Comparison of ENCODE assay signal across 8 cellular contexts in genomic region chrX:23616361-23616760, GRCh38. TPM values are rescaled to one million over a fixed set of nuclear protein-coding genes. Genes with fewer than 3 reads are reported as not detected.
DNase-seq lines count a peak whose midpoint lies in the region; ATAC-seq and TF ChIP-seq lines count a peak whose summit lies in the region.

No MANE protein-coding gene starts in this region.

- no peaks in the 10 kb centered on the region for H3K4me1 Mint-ChIP-seq in activated naive CD4-positive, alpha-beta T cell treated with anti-CD3 and anti-CD28 coated beads, Interleukin-2, amount 10 ng/mL, durations not matched to agents 7 days and 5 days

- CTCF ChIA-PET in activated naive CD4-positive, alpha-beta T cell treated with anti-CD3 and anti-CD28 coated beads, Interleukin-2, amount 10 ng/mL, durations not matched to agents 7 days and 5 days (lab: Charles Lee): interaction anchor here (1.5 kb wide), 1 partner anchor 8 kb away, joined by 3 read pairs; no protein-coding TSS in a partner anchor

- no peak for TF ChIP-seq EP300 in suprapubic skin (IDR thresholded peaks at IDR 0.05)

- H3K4me3 ChIP-seq in heart right ventricle (no peak overlapping the region), SJCRH30 (no peak overlapping the region), suprapubic skin (no peak overlapping the region)

- H3K27ac ChIP-seq in heart right ventricle: no peak overlapping the region
- H3K27ac ChIP-seq in SJCRH30: no peak overlapping the region
- no peak overlapping the region for H3K27ac ChIP-seq in suprapubic skin

- ATAC-seq in heart right ventricle (no peak), Right ventricle myocardium inferior (no peak), HG03354 (IDR thresholded peaks at IDR 0.05; ENCODE audit: poor library complexity, severe bottlenecking, unreplicated experiment) (peak; percentile 84)

- H3K27me3 Mint-ChIP-seq in activated naive CD4-positive, alpha-beta T cell treated with anti-CD3 and anti-CD28 coated beads, Interleukin-2, amount 10 ng/mL, durations not matched to agents 7 days and 5 days: no peaks in the 10 kb centered on the region

- H3K9me3 Mint-ChIP-seq in activated naive CD4-positive, alpha-beta T cell treated with anti-CD3 and anti-CD28 coated beads, Interleukin-2, amount 10 ng/mL, durations not matched to agents 7 days and 5 days: no peaks in the 10 kb centered on the region

- H3K4me1 ChIP-seq in heart right ventricle: no peaks in the 10 kb centered on the region
- H3K4me1 ChIP-seq in SJCRH30: no peaks in the 10 kb centered on the region
- no peaks in the 10 kb centered on the region for H3K4me1 ChIP-seq in suprapubic skin

- DNase-seq in heart right ventricle (no peak), Right ventricle myocardium inferior (ENCODE audit: missing footprints) (no peak), SJCRH30 (peak; percentile 4 to 47), hepatic stellate cell (ENCODE audit: low spot score) (peak; percentile 24), suprapubic skin (ENCODE audit: low spot score in 2 of 2) (no peak)
- no peak for DNase-seq in activated naive CD4-positive, alpha-beta T cell treated with anti-CD3 and anti-CD28 coated beads, Interleukin-2, amount 10 ng/mL, durations not matched to agents 7 days and 5 days
- DNase-seq in NK-92 treated with Interleukin-12 subunit alpha and Interleukin-12 subunit beta, amount 100 ng/mL, for 24 hours (lab: John Stamatoyannopoulos, UW): no peak

- H3K27ac Mint-ChIP-seq in activated naive CD4-positive, alpha-beta T cell treated with anti-CD3 and anti-CD28 coated beads, Interleukin-2, amount 10 ng/mL, durations not matched to agents 7 days and 5 days: no peak overlapping the region

- 37 to 41% methylated on average over 5 of the region's 5 CpGs for WGBS in heart right ventricle, 2 donors
- 39% methylated on average over 5 of the region's 5 CpGs for WGBS in suprapubic skin

- TF ChIP-seq POLR2A in suprapubic skin (IDR thresholded peaks at IDR 0.05): no peak

- H3K27me3 ChIP-seq in heart right ventricle (peaks cover 0 to 36% (median 0%) of the 10 kb centered on the region in 7 donors), SJCRH30 (no peaks in the 10 kb centered on the region), suprapubic skin (no peaks in the 10 kb centered on the region)

- intact Hi-C loops in heart right ventricle (cut with DNase I) (loop anchor here in 3 of 10 donors (10.0 kb wide), 1 partner anchor 1632 kb away; no protein-coding TSS in a partner anchor), Right ventricle myocardium inferior (cut with DNase I) (loop anchor here (5.0 kb wide), 1 partner anchor 1629 kb away; no protein-coding TSS in a partner anchor)

- no peaks in the 10 kb centered on the region for H3K36me3 ChIP-seq in heart right ventricle
- no peaks in the 10 kb centered on the region for H3K36me3 ChIP-seq in SJCRH30
- no peaks in the 10 kb centered on the region for H3K36me3 ChIP-seq in suprapubic skin

- no peaks in the 10 kb centered on the region for H3K9me3 ChIP-seq in heart right ventricle
- no peaks in the 10 kb centered on the region for H3K9me3 ChIP-seq in SJCRH30 (replicated peaks)
- no peaks in the 10 kb centered on the region for H3K9me3 ChIP-seq in suprapubic skin

- peak in 8 of 9 donors; percentile 29 to 65 (median 54) for TF ChIP-seq CTCF in heart right ventricle (IDR thresholded peaks at IDR 0.05)
- TF ChIP-seq CTCF in suprapubic skin (IDR thresholded peaks at IDR 0.05): peak in 1 of 2 donors; percentile 38

- no peaks in the 10 kb centered on the region for H3K36me3 Mint-ChIP-seq in activated naive CD4-positive, alpha-beta T cell treated with anti-CD3 and anti-CD28 coated beads, Interleukin-2, amount 10 ng/mL, durations not matched to agents 7 days and 5 days

- H3K4me3 Mint-ChIP-seq in activated naive CD4-positive, alpha-beta T cell treated with anti-CD3 and anti-CD28 coated beads, Interleukin-2, amount 10 ng/mL, durations not matched to agents 7 days and 5 days: no peak overlapping the region

RNA-seq across cellular contexts. Expression of gene PRDX4, which starts 50.9 kb away (rescaled TPM):
- total RNA-seq in heart right ventricle (10 to 100 TPM; 27.3 to 81.8 (median 38.8) TPM), Right ventricle myocardium inferior (46.9 TPM), suprapubic skin (10 to 100 TPM; 27.6 to 47.6 (median 42.2) TPM)
- polyA plus RNA-seq in heart right ventricle: 100 to 1,000 TPM in 1 of 2 donors, 10 to 100 TPM in 1; 15.3 to 134 TPM
- total RNA-seq in SJCRH30 (2014; rRNA removed; shearing (Covaris generic)): 183 and 196 TPM in 2 replicates

Comparison
In these comparisons a context has a peak if more than half of its experiments do, and no peak if none do; other contexts are left out.
1. DNase-seq: peak in SJCRH30 (2 of 2) and hepatic stellate cell (single experiment); none in heart right ventricle (0 of 2), Right ventricle myocardium inferior (single experiment), activated naive CD4-positive, alpha-beta T cell treated with anti-CD3 and anti-CD28 coated beads, Interleukin-2, amount 10 ng/mL, durations not matched to agents 7 days and 5 days (single experiment), suprapubic skin (0 of 2) and NK-92 treated with Interleukin-12 subunit alpha and Interleukin-12 subunit beta, amount 100 ng/mL, for 24 hours (single experiment).